ENCODE assay signal across 8 cellular contexts in genomic region chr12:11486623-11487444, GRCh38.
DNase-seq lines count a peak whose midpoint lies in the region; ATAC-seq and TF ChIP-seq lines count a peak whose summit lies in the region.

No MANE protein-coding gene starts in this region.

- H2BK20ac ChIP-seq in H9 (ENCODE audit: low read depth, low read length, poor library complexity, severe bottlenecking): no peak overlapping the region

- H3K36me3 Mint-ChIP-seq in H9 (ENCODE audit: insufficient read depth in 1 of 3, low read depth in 3 of 3): no peaks in the 10 kb centered on the region
- no peaks in the 10 kb centered on the region for H3K36me3 Mint-ChIP-seq in activated naive CD4-positive, alpha-beta T cell treated with anti-CD3 and anti-CD28 coated beads for 36 hours (ENCODE audit: low read depth)

- H2BK15ac ChIP-seq in H9 (ENCODE audit: low read depth, low read length): no peak overlapping the region

- intact Hi-C loops in activated naive CD4-positive, alpha-beta T cell treated with anti-CD3 and anti-CD28 coated beads for 36 hours (cut with micrococcal nuclease): loop anchor here (1.0 to 10.0 kb wide), 9 partner anchors 259 to 1251 kb away; partner anchors contain the start of gene MAGOHB
- intact Hi-C loops in upper lobe of right lung (cut with DNase I): loop anchor here (10.0 kb wide), 1 partner anchor 722 kb away; no protein-coding TSS in a partner anchor

- H2BK5ac ChIP-seq in H9 (ENCODE audit: insufficient read length, low read length): no peak overlapping the region

- no peaks in the 10 kb centered on the region; a peak in 1 of 5 replicates for H3K9me3 Mint-ChIP-seq in H9
- H3K9me3 Mint-ChIP-seq in activated naive CD4-positive, alpha-beta T cell treated with anti-CD3 and anti-CD28 coated beads for 36 hours: no peaks in the 10 kb centered on the region

- no peaks in the 10 kb centered on the region for H3K79me1 ChIP-seq in H9 (ENCODE audit: insufficient read depth, low read depth, low read length, poor library complexity, severe bottlenecking)

- ATAC-seq in upper lobe of right lung: peak; percentile 97

- no peak overlapping the region for H4K5ac ChIP-seq in H9 (ENCODE audit: insufficient read length, low read depth, low read length)

- no peak overlapping the region for H2AK5ac ChIP-seq in H9 (ENCODE audit: insufficient read length, low read length)

- peaks cover 2% of the 10 kb centered on the region for H3K23me2 ChIP-seq in H9 (ENCODE audit: insufficient read length, low read depth, low read length, poor library complexity, severe bottlenecking)

- peak; percentile 82 for DNase-seq in EL
- peak; percentile 75 for DNase-seq in H9
- peak; percentile 70 for DNase-seq in NCI-H1048 (lab: John Stamatoyannopoulos, UW)
- DNase-seq in SK-N-MC (ENCODE audit: low read depth, low spot score): peak; percentile 69
- peak; percentile 93 for DNase-seq in activated naive CD4-positive, alpha-beta T cell treated with anti-CD3 and anti-CD28 coated beads for 36 hours
- DNase-seq in glomerular endothelial cell (ENCODE audit: extremely low read depth, low read depth, low spot score): peak; percentile 88
- peak; percentile 87 for DNase-seq in pons (ENCODE audit: low spot score)
- DNase-seq in upper lobe of right lung: peak; percentile 77

- CTCF ChIA-PET in activated naive CD4-positive, alpha-beta T cell treated with anti-CD3 and anti-CD28 coated beads for 36 hours (lab: Charles Lee): interaction anchor here (0.5 to 7.3 kb wide), 30 partner anchors 9 to 871 kb away, joined by 3 to 64 read pairs (median 4); no protein-coding TSS in a partner anchor

- H2BK120ac ChIP-seq in H9 (ENCODE audit: low read depth, low read length, poor library complexity, severe bottlenecking): no peak overlapping the region

- H3K36me3 ChIP-seq in SK-N-MC (ENCODE audit: insufficient read depth, low read length): no peaks in the 10 kb centered on the region
- no peaks in the 10 kb centered on the region for H3K36me3 ChIP-seq in upper lobe of right lung

- H4K20me1 ChIP-seq in H9 (ENCODE audit: control insufficient read depth, insufficient read depth, insufficient read length): no peaks in the 10 kb centered on the region

- WGBS in H9 (ENCODE audit: extremely low coverage, insufficient read length, low lambda C conversion rate): no CpG with 5 or more reads among the region's 13 CpGs

- no peak overlapping the region for H4K8ac ChIP-seq in H9 (replicated peaks; ENCODE audit: insufficient read length, low read depth, low read length)

- H3K79me2 ChIP-seq in H9 (ENCODE audit: insufficient read depth, low read length): no peaks in the 10 kb centered on the region

- no peak overlapping the region for H3K4ac ChIP-seq in H9 (ENCODE audit: low read depth, low read length)

- no peak overlapping the region for H3K56ac ChIP-seq in H9 (ENCODE audit: insufficient read length, low read depth, low read length)

- no peak overlapping the region for H3T11ph ChIP-seq in H9 (ENCODE audit: low read length)

- H2BK12ac ChIP-seq in H9 (ENCODE audit: insufficient read length, low read depth, low read length): no peak overlapping the region

- H3K23ac ChIP-seq in H9 (ENCODE audit: insufficient read length, low read depth, low read length): no peak overlapping the region

- H3K27me3 Mint-ChIP-seq in H9 (ENCODE audit: low read depth): no peaks in the 10 kb centered on the region
- peaks cover 3% of the 10 kb centered on the region for H3K27me3 Mint-ChIP-seq in activated naive CD4-positive, alpha-beta T cell treated with anti-CD3 and anti-CD28 coated beads for 36 hours (ENCODE audit: low read depth)

- no peak overlapping the region for H3K14ac ChIP-seq in H9 (ENCODE audit: insufficient read depth, low read length)

- H3K4me1 Mint-ChIP-seq in H9: peaks cover 5 to 13% of the 10 kb centered on the region in 2 experiments
- peaks cover 4% of the 10 kb centered on the region for H3K4me1 Mint-ChIP-seq in activated naive CD4-positive, alpha-beta T cell treated with anti-CD3 and anti-CD28 coated beads for 36 hours (ENCODE audit: low read depth)

- TF ChIP-seq CTCF in H9 (conservative IDR thresholded peaks at IDR 0.05) (peak; percentile 100; the same call in 2 of the 3 replicates), upper lobe of right lung (IDR thresholded peaks at IDR 0.05) (peak; percentile 97)

- no peak overlapping the region for H4K91ac ChIP-seq in H9 (ENCODE audit: insufficient read length, low read depth, low read length)

- no peak overlapping the region for H3K27ac ChIP-seq in H9 (ENCODE audit: insufficient read length, low read depth, low read length)
- no peak overlapping the region for H3K27ac ChIP-seq in SK-N-MC
- H3K27ac ChIP-seq in upper lobe of right lung: no peak overlapping the region

- H3K18ac ChIP-seq in H9 (ENCODE audit: insufficient read length, low read depth, low read length): no peak overlapping the region

- H3K9ac ChIP-seq in H9 (ENCODE audit: extremely low read depth, insufficient read length, low read length) (no peak overlapping the region), SK-N-MC (ENCODE audit: insufficient read length) (no peak overlapping the region)

- H3K9me3 ChIP-seq in H9 (ENCODE audit: control insufficient read depth, low read depth, low read length) (no peaks in the 10 kb centered on the region), SK-N-MC (ENCODE audit: low read depth, low read length) (no peaks in the 10 kb centered on the region), upper lobe of right lung (no peaks in the 10 kb centered on the region)

- H3K4me2 ChIP-seq in H9 (ENCODE audit: insufficient read depth, insufficient read length, low read length): no peak overlapping the region

- H3K4me3 Mint-ChIP-seq in H9: no peak overlapping the region
- no peak overlapping the region for H3K4me3 Mint-ChIP-seq in activated naive CD4-positive, alpha-beta T cell treated with anti-CD3 and anti-CD28 coated beads for 36 hours

- H3K27me3 ChIP-seq in H9 (ENCODE audit: insufficient read depth, low read length) (no peaks in the 10 kb centered on the region; the same call in 1 of the 2 replicates), upper lobe of right lung (peaks cover 5% of the 10 kb centered on the region)

- H3K4me1 ChIP-seq in H9 (ENCODE audit: insufficient read depth, low read length) (0 out of 2 replicates have a peak, but pooled peaks cover 2% of the 10 kb centered on the region), upper lobe of right lung (no peaks in the 10 kb centered on the region)

- H3K4me3 ChIP-seq in SK-N-MC: peak overlapping the region; percentile 40; the same call in 1 of the 2 replicates
- H3K4me3 ChIP-seq in upper lobe of right lung: no peak overlapping the region

- H2AFZ ChIP-seq in H9 (ENCODE audit: low read length): no peak overlapping the region

- H3K27ac Mint-ChIP-seq in H9: no peak overlapping the region
- no peak overlapping the region for H3K27ac Mint-ChIP-seq in activated naive CD4-positive, alpha-beta T cell treated with anti-CD3 and anti-CD28 coated beads for 36 hours
